In genomic region chr1:169487153-169487552, GRCh38 we compare ENCODE assay signal across 9 cellular contexts. TPM values are rescaled to one million over a fixed set of nuclear protein-coding genes. Genes with fewer than 3 reads are reported as not detected.
DNase-seq lines count a peak whose midpoint lies in the region; ATAC-seq and TF ChIP-seq lines count a peak whose summit lies in the region.
"Had no signal": no experiment of that assay in that cellular context is flagged by ENCODE, and none has a peak within 500 bp of the region (broad histone marks: within the 10 kb centered on the region; RNA-seq: fewer than 3 reads in every experiment).

No MANE protein-coding gene starts in this region.

- H2AFZ ChIP-seq in DND-41 (ENCODE audit: low read depth, low read length): 0 out of 2 replicates have a peak overlapping the region, but pooled peaks have one; percentile 5

- TF ChIP-seq POLR2A in Peyer's patch (IDR thresholded peaks at IDR 0.05): no peak

- H3K27me3 ChIP-seq in DND-41 (ENCODE audit: insufficient read depth, low read length, poor library complexity): no peaks in the 10 kb centered on the region
- no peaks in the 10 kb centered on the region for H3K27me3 ChIP-seq in Peyer's patch

- peak overlapping the region; percentile 70 for H3K4me2 ChIP-seq in DND-41 (ENCODE audit: insufficient read depth, low read length)

- H3K9me3 Mint-ChIP-seq in progenitor cell of endocrine pancreas (ENCODE audit: low read depth): no peaks in the 10 kb centered on the region

- H3K4me3 Mint-ChIP-seq in progenitor cell of endocrine pancreas (ENCODE audit: low read depth): peak overlapping the region; percentile 90

- DNase-seq in DND-41: no peak
- no peak for DNase-seq in Peyer's patch
- DNase-seq in epithelial cell of proximal tubule (ENCODE audit: low read depth): no peak
- DNase-seq in progenitor cell of endocrine pancreas (ENCODE audit: low spot score, unreplicated experiment): no peak
- DNase-seq in NCI-H1694 treated with DMSO at 0.1 percent for 48 hours (lab: John Stamatoyannopoulos, UW): no peak
- DNase-seq in RKO (ENCODE audit: low spot score): no peak
- DNase-seq: occipital lobe had no signal

- ATAC-seq in DND-41 (ENCODE audit: insufficient read depth, low read depth) (no peak), GM21723 (IDR thresholded peaks at IDR 0.05; ENCODE audit: unreplicated experiment) (no peak), GM19395 (IDR thresholded peaks at IDR 0.05; ENCODE audit: unreplicated experiment) (no peak)

- H3K27me3 Mint-ChIP-seq in progenitor cell of endocrine pancreas: no peaks in the 10 kb centered on the region

- no peaks in the 10 kb centered on the region for H4K20me1 ChIP-seq in DND-41 (ENCODE audit: insufficient read depth, low read length)

- no peaks in the 10 kb centered on the region for H3K9me3 ChIP-seq in DND-41 (ENCODE audit: insufficient read depth, low read length, severe bottlenecking)
- H3K9me3 ChIP-seq in Peyer's patch: no peaks in the 10 kb centered on the region

- peaks cover 18% of the 10 kb centered on the region; the same call in 1 of the 2 replicates for H3K79me2 ChIP-seq in DND-41 (ENCODE audit: insufficient read depth, low read length)

- H3K36me3 ChIP-seq in DND-41 (ENCODE audit: insufficient read depth, low read length) (no peaks in the 10 kb centered on the region), Peyer's patch (no peaks in the 10 kb centered on the region)

- H3K36me3 Mint-ChIP-seq in progenitor cell of endocrine pancreas (ENCODE audit: insufficient read depth): no peaks in the 10 kb centered on the region

- H3K4me1 Mint-ChIP-seq in progenitor cell of endocrine pancreas (ENCODE audit: low read depth): peaks cover 44% of the 10 kb centered on the region

- peak overlapping the region; percentile 98 for H3K27ac Mint-ChIP-seq in progenitor cell of endocrine pancreas

- TF ChIP-seq CTCF in DND-41 (IDR thresholded peaks at IDR 0.05; ENCODE audit: borderline replicate concordance, extremely low read depth, low read length, poor library complexity, severe bottlenecking) (no peak), Peyer's patch (IDR thresholded peaks at IDR 0.05) (no peak), epithelial cell of proximal tubule (conservative IDR thresholded peaks at IDR 0.05; ENCODE audit: low read depth, low read length) (no peak), progenitor cell of endocrine pancreas (IDR thresholded peaks at IDR 0.05; ENCODE audit: unreplicated experiment) (no peak)

- no peak overlapping the region for H3K27ac ChIP-seq in DND-41 (ENCODE audit: low read length)
- H3K27ac ChIP-seq in Peyer's patch: peak overlapping the region in 3 of 4 donors; percentile 94 to 98 (median 96)

- 0 out of 4 replicates have a peak overlapping the region, but pooled peaks of 1 of the 2 experiments have one; percentile 57 for H3K4me3 ChIP-seq in DND-41 (ENCODE audit: low read depth in 1 of 2, low read length in 2 of 2)
- H3K4me3 ChIP-seq in Peyer's patch: no peak overlapping the region
- H3K4me3 ChIP-seq in epithelial cell of proximal tubule (ENCODE audit: low read depth, low read length): peak overlapping the region; percentile 71

- H3K9ac ChIP-seq in DND-41 (ENCODE audit: low read depth, low read length): no peak overlapping the region

- H3K4me1 ChIP-seq in DND-41 (ENCODE audit: insufficient read depth, low read length) (peaks cover 38% of the 10 kb centered on the region), Peyer's patch (peaks cover 0 to 14% (median 4%) of the 10 kb centered on the region in 4 donors)

RNA-seq across cellular contexts. Expression of gene SLC19A2, which starts 1.4 kb away (rescaled TPM):
- 10 to 100 TPM in 2 of 4 donors, 1 to 10 TPM in 2; 7.2 to 14.9 (median 10.9) TPM for total RNA-seq in Peyer's patch
- 12.3 and 20.3 TPM in 2 replicates for total RNA-seq in epithelial cell of proximal tubule
- 18.1 and 19.5 TPM in 2 replicates for total RNA-seq in progenitor cell of endocrine pancreas

RNA-seq across cellular contexts. Expression of gene CCDC181, which starts 59.9 kb away (rescaled TPM):
- 1 to 10 TPM in 1 of 4 donors, not detected in 3; 2.5 TPM for total RNA-seq in Peyer's patch
- total RNA-seq in epithelial cell of proximal tubule: 2.0 and 3.5 TPM in 2 replicates
- total RNA-seq in progenitor cell of endocrine pancreas: 7.3 and 8.2 TPM in 2 replicates
